Comparison of ENCODE assay signal across 19 cellular contexts in the genomic region with DNA sequence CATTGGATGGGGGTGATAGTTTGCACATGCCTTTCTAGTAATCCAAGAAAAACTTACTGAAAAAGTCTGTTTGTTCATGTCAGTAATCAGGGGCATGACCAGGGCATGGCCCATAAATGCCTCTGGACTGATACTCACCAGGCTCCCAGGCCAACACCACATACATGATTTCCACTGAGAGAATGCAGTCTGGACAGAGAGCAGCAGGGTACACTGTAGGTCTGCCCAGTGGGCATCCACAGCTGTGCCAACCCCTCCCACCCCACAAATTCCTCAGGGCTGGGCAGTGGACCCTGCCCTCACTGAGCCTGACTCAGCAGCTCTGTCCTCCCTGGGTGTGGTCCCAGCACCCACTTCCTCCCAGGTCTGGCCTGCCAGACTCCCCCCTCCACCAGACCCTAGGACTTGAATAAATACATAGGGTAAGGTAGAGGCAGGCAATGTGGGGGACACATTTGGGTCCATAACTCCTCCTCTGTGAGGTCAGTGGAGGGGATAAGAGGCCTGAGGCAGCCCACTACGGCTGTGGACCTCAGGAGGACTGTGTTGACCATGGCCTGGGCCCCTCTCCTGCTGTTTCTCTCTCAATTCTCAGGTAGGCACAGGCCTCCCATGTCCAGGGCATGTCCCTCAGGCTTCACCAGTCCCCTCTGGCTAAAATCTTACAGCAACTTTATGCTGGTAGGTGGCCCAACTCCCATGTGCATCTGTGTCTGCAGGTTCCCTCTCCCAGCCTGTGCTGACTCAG.
A peak's percentile ranks its signal among the peaks of the same experiment; 100 is the strongest.
DNase-seq lines count a peak whose midpoint lies in the region; ATAC-seq and TF ChIP-seq lines count a peak whose summit lies in the region.
"Had no signal": no experiment of that assay in that cellular context is flagged by ENCODE, and none has a peak within 500 bp of the region (broad histone marks: within the 10 kb centered on the region; RNA-seq: fewer than 3 reads in every experiment).

No MANE protein-coding gene starts in this region.

- ATAC-seq in left cardiac atrium (peak; percentile 55 to 84), aorta (ENCODE audit: low FRiP score) (peak; percentile 44), GM18868 (IDR thresholded peaks at IDR 0.05; ENCODE audit: unreplicated experiment) (no peak)
- ATAC-seq: activated CD4-positive, alpha-beta T cell treated with anti-CD3 and anti-CD28 coated beads for 36 hours; CD8-positive, alpha-beta T cell; HCT116 had no signal

- no peaks in the 10 kb centered on the region for H3K9me3 ChIP-seq in aorta (ENCODE audit: control insufficient read depth, low read length)
- H3K9me3 ChIP-seq: sigmoid colon had no signal

- no peaks in the 10 kb centered on the region for H3K36me3 ChIP-seq in aorta (ENCODE audit: control insufficient read depth in 1 of 2, insufficient read depth in 2 of 2, low read length in 1 of 2)
- H3K36me3 ChIP-seq: sigmoid colon had no signal

- TF ChIP-seq CTCF in chondrocyte (IDR thresholded peaks at IDR 0.05): peak; percentile 42

- H3K4me1 ChIP-seq in aorta (ENCODE audit: control insufficient read depth in 1 of 2, insufficient read depth in 2 of 2, low read length in 2 of 2): no peaks in the 10 kb centered on the region
- H3K4me1 ChIP-seq: sigmoid colon had no signal

- H3K4me3 Mint-ChIP-seq in chondrocyte (ENCODE audit: unreplicated experiment): no peak overlapping the region
- H3K4me3 Mint-ChIP-seq: activated CD4-positive, alpha-beta T cell treated with anti-CD3 and anti-CD28 coated beads for 36 hours; CD8-positive, alpha-beta T cell; endodermal cell; type B pancreatic cell had no signal

- peaks cover 13% of the 10 kb centered on the region for H3K27me3 Mint-ChIP-seq in chondrocyte (ENCODE audit: low read depth)

- peaks cover 52% of the 10 kb centered on the region for H3K4me1 Mint-ChIP-seq in chondrocyte (ENCODE audit: low read depth)
- H3K4me1 Mint-ChIP-seq: activated CD4-positive, alpha-beta T cell treated with anti-CD3 and anti-CD28 coated beads for 36 hours; endodermal cell had no signal

- H3K4me3 ChIP-seq in aorta (ENCODE audit: low read length in 2 of 2): no peak overlapping the region
- H3K4me3 ChIP-seq: sigmoid colon had no signal

- no peaks in the 10 kb centered on the region for H3K27me3 ChIP-seq in aorta (ENCODE audit: control insufficient read depth in 1 of 2, insufficient read depth in 2 of 2, low read length in 1 of 2)

- 0% methylated on average over 1 of the region's 1 CpG for WGBS in aorta, 2 donors

- H3K36me3 Mint-ChIP-seq in chondrocyte (ENCODE audit: low read depth): no peaks in the 10 kb centered on the region
- H3K36me3 Mint-ChIP-seq: CD8-positive, alpha-beta T cell; type B pancreatic cell had no signal

- H3K9me3 Mint-ChIP-seq in chondrocyte (ENCODE audit: low read depth): no peaks in the 10 kb centered on the region
- H3K9me3 Mint-ChIP-seq: CD8-positive, alpha-beta T cell; endodermal cell; type B pancreatic cell had no signal

- intact Hi-C loops in left cardiac atrium (cut with DNase I) (no loop called here), cardiac septum (cut with DNase I) (no loop called here), aorta (cut with DNase I) (no loop called here)

- peak overlapping the region; percentile 60 for H3K27ac Mint-ChIP-seq in chondrocyte (ENCODE audit: unreplicated experiment)
- H3K27ac Mint-ChIP-seq: activated CD4-positive, alpha-beta T cell treated with anti-CD3 and anti-CD28 coated beads for 36 hours; CD8-positive, alpha-beta T cell; endodermal cell; type B pancreatic cell had no signal

- H3K27ac ChIP-seq in aorta (ENCODE audit: low read depth in 1 of 2, low read length in 2 of 2): no peak overlapping the region
- H3K27ac ChIP-seq: sigmoid colon had no signal

- DNase-seq in left cardiac atrium: no peak
- no peak for DNase-seq in cardiac septum (ENCODE audit: low spot score)
- DNase-seq in chondrocyte (ENCODE audit: low spot score): no peak
- peak; percentile 93 for DNase-seq in myocyte (ENCODE audit: low read depth)
- DNase-seq in aorta: no peak
- no peak for DNase-seq in DMS79 (lab: John Stamatoyannopoulos, UW)
- DNase-seq in NCI-H187 treated with DMSO at 0.1 percent for 48 hours (lab: John Stamatoyannopoulos, UW): no peak
- DNase-seq: activated CD4-positive, alpha-beta T cell treated with anti-CD3 and anti-CD28 coated beads for 36 hours; CD8-positive, alpha-beta T cell; endodermal cell; mesenchymal stem cell; NCI-H1105 treated with DMSO at 0.1 percent for 48 hours; NCI-H2171 treated with DMSO at 0.1 percent for 48 hours; sigmoid colon; stimulated activated CD4-positive, alpha-beta T cell treated with anti-CD3 and anti-CD28 coated beads, Interleukin-4, amount 100 ng/mL, for 4 hours; T-helper 2 cell had no signal
